28 cellular contexts compared by ENCODE assay signal in genomic region chr9:118128313-118128712, GRCh38.
"Had no signal": no experiment of that assay in that cellular context is flagged by ENCODE, and none has a peak within 500 bp of the region (broad histone marks: within the 10 kb centered on the region; RNA-seq: fewer than 3 reads in every experiment).

No MANE protein-coding gene starts in this region.

- ATAC-seq: stimulated activated effector memory CD8-positive, alpha-beta T cell treated with anti-CD3 and anti-CD28 coated beads, Interleukin-12 subunit alpha, Interleukin-12 subunit beta, amount 100 ng/mL, for 72 hours; stimulated activated memory B cell treated with anti-CD40 and anti-IgM and Interleukin-4, amounts not matched to agents 10 μg/mL and 1 μg/mL and 100 μg/mL, for 72 hours; stimulated activated naive CD8-positive, alpha-beta T cell treated with anti-CD3 and anti-CD28 coated beads, Interleukin-15, amount 100 ng/mL, for 72 hours; stimulated activated naive CD8-positive, alpha-beta T cell treated with anti-CD3 and anti-CD28 coated beads, Interleukin-15, Interleukin-2, amounts not matched to agents 100 U/mL and 50 U/mL, for 24 hours had no signal

- H3K9me3 Mint-ChIP-seq: type B pancreatic cell had no signal

- H3K27ac Mint-ChIP-seq: stimulated activated effector memory CD8-positive, alpha-beta T cell treated with anti-CD3 and anti-CD28 coated beads, Interleukin-12 subunit alpha, Interleukin-12 subunit beta, amount 100 ng/mL, for 72 hours; stimulated activated memory B cell treated with anti-CD40 and anti-IgM and Interleukin-4, amounts not matched to agents 10 μg/mL and 1 μg/mL and 100 μg/mL, for 72 hours; stimulated activated naive CD8-positive, alpha-beta T cell treated with anti-CD3 and anti-CD28 coated beads, Interleukin-15, amount 100 ng/mL, for 72 hours; stimulated activated naive CD8-positive, alpha-beta T cell treated with anti-CD3 and anti-CD28 coated beads, Interleukin-15, Interleukin-2, amounts not matched to agents 100 ng/mL and 50 ng/mL, for 24 hours; type B pancreatic cell had no signal

- H3K9me3 ChIP-seq: suprapubic skin, testis, thoracic aorta, thyroid gland, tibial artery, upper lobe of left lung, uterus, vagina had no signal

- H3K27me3 Mint-ChIP-seq: stimulated activated naive CD8-positive, alpha-beta T cell treated with anti-CD3 and anti-CD28 coated beads, Interleukin-15, amount 100 ng/mL, for 72 hours; stimulated activated naive CD8-positive, alpha-beta T cell treated with anti-CD3 and anti-CD28 coated beads, Interleukin-15, Interleukin-2, amounts not matched to agents 100 ng/mL and 50 ng/mL, for 24 hours; type B pancreatic cell had no signal

- H3K4me3 Mint-ChIP-seq: stimulated activated effector memory CD8-positive, alpha-beta T cell treated with anti-CD3 and anti-CD28 coated beads, Interleukin-12 subunit alpha, Interleukin-12 subunit beta, amount 100 ng/mL, for 72 hours; stimulated activated memory B cell treated with anti-CD40 and anti-IgM and Interleukin-4, amounts not matched to agents 10 μg/mL and 1 μg/mL and 100 μg/mL, for 72 hours; stimulated activated naive CD8-positive, alpha-beta T cell treated with anti-CD3 and anti-CD28 coated beads, Interleukin-15, amount 100 ng/mL, for 72 hours; stimulated activated naive CD8-positive, alpha-beta T cell treated with anti-CD3 and anti-CD28 coated beads, Interleukin-15, Interleukin-2, amounts not matched to agents 100 ng/mL and 50 ng/mL, for 24 hours; type B pancreatic cell had no signal

- H3K36me3 Mint-ChIP-seq: stimulated activated effector memory CD8-positive, alpha-beta T cell treated with anti-CD3 and anti-CD28 coated beads, Interleukin-12 subunit alpha, Interleukin-12 subunit beta, amount 100 ng/mL, for 72 hours; stimulated activated memory B cell treated with anti-CD40 and anti-IgM and Interleukin-4, amounts not matched to agents 10 μg/mL and 1 μg/mL and 100 μg/mL, for 72 hours; type B pancreatic cell had no signal

- H3K27me3 ChIP-seq: stomach, suprapubic skin, testis, thyroid gland, tibial artery, tibial nerve, transverse colon, upper lobe of left lung, uterus, vagina had no signal

- H3K4me1 Mint-ChIP-seq: stimulated activated effector memory CD8-positive, alpha-beta T cell treated with anti-CD3 and anti-CD28 coated beads, Interleukin-12 subunit alpha, Interleukin-12 subunit beta, amount 100 ng/mL, for 72 hours; stimulated activated memory B cell treated with anti-CD40 and anti-IgM and Interleukin-4, amounts not matched to agents 10 μg/mL and 1 μg/mL and 100 μg/mL, for 72 hours; stimulated activated naive CD8-positive, alpha-beta T cell treated with anti-CD3 and anti-CD28 coated beads, Interleukin-15, amount 100 ng/mL, for 72 hours had no signal

- H3K36me3 ChIP-seq: stomach, suprapubic skin, thoracic aorta, thyroid gland, tibial artery, tibial nerve, transverse colon, upper lobe of left lung, uterus, vagina had no signal

- H3K27ac ChIP-seq: stomach, suprapubic skin, testis, thoracic aorta, thyroid gland, tibial artery, tibial nerve, transverse colon, upper lobe of left lung, uterus, vagina had no signal

- H3K4me3 ChIP-seq: stomach, suprapubic skin, testis, thoracic aorta, thyroid gland, tibial artery, tibial nerve, transverse colon, upper lobe of left lung, uterus, vagina had no signal

- FAIRE-seq: urothelium cell line had no signal

- H3K4me1 ChIP-seq: stomach, suprapubic skin, testis, thyroid gland, tibial artery, tibial nerve, transverse colon, upper lobe of left lung, uterus, vagina had no signal

- DNase-seq: stimulated activated CD4-positive, alpha-beta T cell treated with anti-CD3 and anti-CD28 coated beads, Interleukin-2, amount 100 ng/mL, for 24 hours; stimulated activated CD4-positive, alpha-beta T cell treated with anti-CD3 and anti-CD28 coated beads, Interleukin-2, amount 100 ng/mL, for 48 hours; stimulated activated CD4-positive, alpha-beta T cell treated with anti-CD3 and anti-CD28 coated beads, Interleukin-4, amount 100 ng/mL, for 1 hour; stimulated activated CD4-positive, alpha-beta T cell treated with anti-CD3 and anti-CD28 coated beads, Interleukin-4, amount 100 ng/mL, for 24 hours; stimulated activated CD4-positive, alpha-beta T cell treated with anti-CD3 and anti-CD28 coated beads, Interleukin-4, amount 100 ng/mL, for 4 hours; stimulated activated CD8-positive, alpha-beta memory T cell treated with anti-CD3 and anti-CD28 coated beads, Interleukin-4, amount 100 ng/mL, for 48 hours; stimulated activated naive CD4-positive, alpha-beta T cell; stimulated activated naive CD4-positive, alpha-beta T cell treated with Interleukin-2 at 50 U/mL for 16 hours; stimulated activated naive CD8-positive, alpha-beta T cell treated with anti-CD3 and anti-CD28 coated beads, Interleukin-15, amount 100 ng/mL, for 72 hours; stimulated activated naive CD8-positive, alpha-beta T cell treated with anti-CD3 and anti-CD28 coated beads, Interleukin-15, Interleukin-2, amounts not matched to agents 100 U/mL and 50 U/mL, for 24 hours; stomach; substantia nigra; testis; thyroid gland; tibial artery; transverse colon; trophoblast cell; upper lobe of left lung; uterus had no signal
